In the genomic region with DNA sequence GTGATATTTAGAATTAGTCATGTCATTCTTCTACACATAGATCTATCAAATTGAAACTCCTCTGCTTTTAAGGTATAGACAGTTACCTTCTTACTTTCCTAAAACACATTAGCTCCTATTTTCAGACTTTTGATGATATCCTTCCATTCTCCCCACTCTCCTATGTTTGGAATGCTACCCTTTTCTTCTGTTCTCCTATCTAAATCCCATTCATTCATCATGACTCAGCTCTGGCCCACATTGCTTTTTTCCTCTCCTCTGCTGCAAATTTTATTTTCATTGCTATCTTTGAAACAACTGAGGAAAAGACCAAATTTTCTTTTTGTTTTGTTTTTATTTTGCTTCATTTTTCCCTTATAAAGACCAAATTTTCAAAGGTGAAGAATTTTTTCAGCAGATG, we compare ENCODE assay signal across 19 cellular contexts.
A peak's percentile ranks its signal among the peaks of the same experiment; 100 is the strongest.
DNase-seq lines count a peak whose midpoint lies in the region; ATAC-seq and TF ChIP-seq lines count a peak whose summit lies in the region.
"Had no signal": no experiment of that assay in that cellular context is flagged by ENCODE, and none has a peak within 500 bp of the region (broad histone marks: within the 10 kb centered on the region; RNA-seq: fewer than 3 reads in every experiment).

No MANE protein-coding gene starts in this region.

- H3K27me3 Mint-ChIP-seq in CD4-positive, alpha-beta T cell: no peaks in the 10 kb centered on the region
- no peaks in the 10 kb centered on the region for H3K27me3 Mint-ChIP-seq in activated CD4-positive, alpha-beta T cell treated with anti-CD3 and anti-CD28 coated beads for 36 hours

- H3K27ac Mint-ChIP-seq in CD4-positive, alpha-beta T cell: peak overlapping the region; percentile 46
- no peak overlapping the region for H3K27ac Mint-ChIP-seq in activated CD4-positive, alpha-beta T cell treated with anti-CD3 and anti-CD28 coated beads for 36 hours
- H3K27ac Mint-ChIP-seq: activated naive CD4-positive, alpha-beta T cell treated with anti-CD3 and anti-CD28 coated beads for 36 hours; CD8-positive, alpha-beta T cell; T-helper 1 cell treated with Interleukin-12 subunit alpha and Interleukin-12 subunit beta and Interleukin-4 antibody, amounts not matched to agents 30 μg/mL and 1 μg/mL, for 36 hours had no signal

- POLR2A ChIA-PET in CD4-positive, alpha-beta T cell (lab: Charles Lee): interaction anchor here (1.2 kb wide), 1 partner anchor 168 kb away, joined by 3 read pairs; no protein-coding TSS in a partner anchor
- POLR2A ChIA-PET in activated CD4-positive, alpha-beta T cell treated with anti-CD3 and anti-CD28 coated beads for 36 hours (lab: Charles Lee): no interaction called here

- H3K36me3 ChIP-seq in brain microvascular endothelial cell (replicated peaks) (no peaks in the 10 kb centered on the region), mesodermal cell (ENCODE audit: control insufficient read depth, insufficient read depth, low read length) (peaks cover 5% of the 10 kb centered on the region), testis (ENCODE audit: low read depth, missing control alignments) (no peaks in the 10 kb centered on the region)

- CTCF ChIA-PET in CD4-positive, alpha-beta T cell (lab: Charles Lee): interaction anchor here (0.7 to 0.9 kb wide), 2 partner anchors 21 to 162 kb away, joined by 3 read pairs; a partner anchor contains a TSS
- CTCF ChIA-PET in activated CD4-positive, alpha-beta T cell treated with anti-CD3 and anti-CD28 coated beads for 36 hours (lab: Charles Lee): interaction anchor here (0.8 to 1.2 kb wide), 3 partner anchors 145 to 415 kb away, joined by 3 to 4 read pairs (median 3); a partner anchor contains a TSS

- intact Hi-C loops in CD4-positive, alpha-beta T cell (cut with DNase I, micrococcal nuclease): no loop called here
- intact Hi-C loops in testis (cut with DNase I; ENCODE audit: low total_unique reads): no loop called here
- intact Hi-C loops in activated CD4-positive, alpha-beta T cell treated with anti-CD3 and anti-CD28 coated beads for 36 hours (cut with DNase I, micrococcal nuclease): no loop called here

- in situ Hi-C loops in brain microvascular endothelial cell (cut with HindIII; ENCODE audit: low pct_ligation_motif_present, low sequenced_read_pairs): no loop called here

- no peaks in the 10 kb centered on the region for H3K27me3 ChIP-seq in CD4-positive, alpha-beta T cell (ENCODE audit: control insufficient read depth, insufficient read depth, low read length)
- no peaks in the 10 kb centered on the region for H3K27me3 ChIP-seq in brain microvascular endothelial cell (replicated peaks)
- H3K27me3 ChIP-seq in testis: no peaks in the 10 kb centered on the region

- H3K4me3 ChIP-seq in brain microvascular endothelial cell (ENCODE audit: low read depth, low read length) (no peak overlapping the region), mesodermal cell (ENCODE audit: extremely low read depth, insufficient read depth, low read length, poor library complexity, severe bottlenecking) (no peak overlapping the region), testis (no peak overlapping the region)

- ATAC-seq in CD4-positive, alpha-beta T cell (ENCODE audit: poor library complexity): no peak
- ATAC-seq in HG03139 (IDR thresholded peaks at IDR 0.05; ENCODE audit: unreplicated experiment): no peak
- no peak for ATAC-seq in activated CD4-positive, alpha-beta T cell treated with anti-CD3 and anti-CD28 coated beads for 36 hours
- ATAC-seq: CD8-positive, alpha-beta T cell; left colon had no signal

- H3K4me1 Mint-ChIP-seq in CD4-positive, alpha-beta T cell (ENCODE audit: low read depth): no peaks in the 10 kb centered on the region
- H3K4me1 Mint-ChIP-seq in activated CD4-positive, alpha-beta T cell treated with anti-CD3 and anti-CD28 coated beads for 36 hours: peaks cover 3% of the 10 kb centered on the region

- no peaks in the 10 kb centered on the region for H3K9me3 ChIP-seq in CD4-positive, alpha-beta T cell (ENCODE audit: control insufficient read depth, low read length)
- H3K9me3 ChIP-seq in mesodermal cell (ENCODE audit: control insufficient read depth, low read length): no peaks in the 10 kb centered on the region
- H3K9me3 ChIP-seq in testis: no peaks in the 10 kb centered on the region

- H3K9me3 Mint-ChIP-seq in CD4-positive, alpha-beta T cell: no peaks in the 10 kb centered on the region
- no peaks in the 10 kb centered on the region for H3K9me3 Mint-ChIP-seq in activated CD4-positive, alpha-beta T cell treated with anti-CD3 and anti-CD28 coated beads for 36 hours (ENCODE audit: low read depth)
- H3K9me3 Mint-ChIP-seq: activated naive CD4-positive, alpha-beta T cell treated with anti-CD3 and anti-CD28 coated beads for 36 hours; CD8-positive, alpha-beta T cell; T-helper 1 cell treated with Interleukin-12 subunit alpha and Interleukin-12 subunit beta and Interleukin-4 antibody, amounts not matched to agents 30 μg/mL and 1 μg/mL, for 36 hours had no signal

- TF ChIP-seq POLR2A in testis (IDR thresholded peaks at IDR 0.05): no peak

- peaks cover 5% of the 10 kb centered on the region for H3K36me3 Mint-ChIP-seq in CD4-positive, alpha-beta T cell (ENCODE audit: low read depth)
- H3K36me3 Mint-ChIP-seq in activated CD4-positive, alpha-beta T cell treated with anti-CD3 and anti-CD28 coated beads for 36 hours (ENCODE audit: low read depth): no peaks in the 10 kb centered on the region

- peaks cover 9% of the 10 kb centered on the region for H3K4me1 ChIP-seq in mesodermal cell (ENCODE audit: control insufficient read depth, insufficient read depth, low read length, poor library complexity, severe bottlenecking)
- H3K4me1 ChIP-seq in testis: peaks cover 2% of the 10 kb centered on the region

- H3K4me3 Mint-ChIP-seq in CD4-positive, alpha-beta T cell: no peak overlapping the region
- no peak overlapping the region for H3K4me3 Mint-ChIP-seq in activated CD4-positive, alpha-beta T cell treated with anti-CD3 and anti-CD28 coated beads for 36 hours
- H3K4me3 Mint-ChIP-seq: activated naive CD4-positive, alpha-beta T cell treated with anti-CD3 and anti-CD28 coated beads for 36 hours; CD8-positive, alpha-beta T cell; T-helper 1 cell treated with Interleukin-12 subunit alpha and Interleukin-12 subunit beta and Interleukin-4 antibody, amounts not matched to agents 30 μg/mL and 1 μg/mL, for 36 hours had no signal

- DNase-seq in CD4-positive, alpha-beta T cell: no peak
- peak; percentile 17 for DNase-seq in M059J (ENCODE audit: low read depth)
- DNase-seq in brain microvascular endothelial cell: no peak
- no peak for DNase-seq in stimulated activated CD4-positive, alpha-beta T cell treated with anti-CD3 and anti-CD28 coated beads, Interleukin-4, amount 100 ng/mL, for 1 hour
- no peak for DNase-seq in testis
- DNase-seq in activated CD4-positive, alpha-beta T cell treated with anti-CD3 and anti-CD28 coated beads for 36 hours: no peak
- DNase-seq: activated CD4-positive, CD25-positive, alpha-beta regulatory T cell treated with anti-CD3 and anti-CD28 coated beads, Interleukin-2, amount 50 U/mL, for 72 hours; activated CD8-positive, alpha-beta memory T cell treated with anti-CD3 and anti-CD28 coated beads, Interleukin-2, amount 50 U/mL, for 4 hours; activated naive CD4-positive, alpha-beta T cell treated with anti-CD3 and anti-CD28 coated beads for 36 hours; CD8-positive, alpha-beta T cell; erythroblast; GDM1; hippocampal formation; Kasumi-1; left colon; NCI-H524 treated with DMSO at 0.1 percent for 48 hours had no signal

- H3K27ac ChIP-seq in CD4-positive, alpha-beta T cell (ENCODE audit: low read depth, low read length): no peak overlapping the region
- H3K27ac ChIP-seq in brain microvascular endothelial cell (peak overlapping the region; percentile 15), mesodermal cell (ENCODE audit: low read depth, low read length, severe bottlenecking) (peak overlapping the region; percentile 71), testis (no peak overlapping the region)

- no peak for TF ChIP-seq CTCF in CD4-positive, alpha-beta T cell (IDR thresholded peaks at IDR 0.05)
- no peak for TF ChIP-seq CTCF in brain microvascular endothelial cell (IDR thresholded peaks at IDR 0.05; ENCODE audit: low read depth, low read length, missing control alignments)
- no peak for TF ChIP-seq CTCF in testis (IDR thresholded peaks at IDR 0.05)

Comparison
In these comparisons a context has a peak if more than half of its experiments do, and no peak if none do; other contexts are left out.
1. H3K27ac ChIP-seq: peak in brain microvascular endothelial cell (single experiment) and mesodermal cell (single experiment); none in CD4-positive, alpha-beta T cell (single experiment) and testis (0 of 2).